In genomic region chr9:130905125-130905901, GRCh38 we compare ENCODE assay signal across 1 cellular context.
TF ChIP-seq lines count a peak whose summit lies in the region.

No MANE protein-coding gene starts in this region.

TF ChIP-seq in K562, 482 proteins besides CTCF, POLR2A, EP300 and RAD21 (continued from another document):
- TF ChIP-seq, protein P1, sequence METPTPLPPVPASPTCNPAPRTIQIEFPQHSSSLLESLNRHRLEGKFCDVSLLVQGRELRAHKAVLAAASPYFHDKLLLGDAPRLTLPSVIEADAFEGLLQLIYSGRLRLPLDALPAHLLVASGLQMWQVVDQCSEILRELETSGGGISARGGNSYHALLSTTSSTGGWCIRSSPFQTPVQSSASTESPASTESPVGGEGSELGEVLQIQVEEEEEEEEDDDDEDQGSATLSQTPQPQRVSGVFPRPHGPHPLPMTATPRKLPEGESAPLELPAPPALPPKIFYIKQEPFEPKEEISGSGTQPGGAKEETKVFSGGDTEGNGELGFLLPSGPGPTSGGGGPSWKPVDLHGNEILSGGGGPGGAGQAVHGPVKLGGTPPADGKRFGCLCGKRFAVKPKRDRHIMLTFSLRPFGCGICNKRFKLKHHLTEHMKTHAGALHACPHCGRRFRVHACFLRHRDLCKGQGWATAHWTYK (CRISPR knock-in tag; IDR thresholded peaks at IDR 0.05), result no peak
- peak in 1 of 2 experiments; percentile 87; a peak in 2 of 4 replicates for TF ChIP-seq RCOR1 (IDR thresholded peaks at IDR 0.05; ENCODE audit: borderline replicate concordance in 1 of 2, low read depth in 2 of 2, low read length in 2 of 2)
- peak in 1 of 2 experiments; percentile 44; a peak in 1 of 4 replicates for TF ChIP-seq SIN3A (IDR thresholded peaks at IDR 0.05; ENCODE audit: borderline replicate concordance in 2 of 2, control insufficient read depth in 1 of 2, low read depth in 2 of 2, low read length in 2 of 2)
- peak; percentile 39; the same call in 1 of the 2 replicates for TF ChIP-seq MYC (IDR thresholded peaks at IDR 0.05; ENCODE audit: low read depth, low read length)
- TF ChIP-seq MYC (CRISPR knock-in tag; IDR thresholded peaks at IDR 0.05; ENCODE audit: borderline replicate concordance, low read depth), result no peak
- TF ChIP-seq GTF2F1 (IDR thresholded peaks at IDR 0.05; ENCODE audit: low read depth, low read length), result peak; percentile 19; the same call in 1 of the 2 replicates
- TF ChIP-seq, protein P2, sequence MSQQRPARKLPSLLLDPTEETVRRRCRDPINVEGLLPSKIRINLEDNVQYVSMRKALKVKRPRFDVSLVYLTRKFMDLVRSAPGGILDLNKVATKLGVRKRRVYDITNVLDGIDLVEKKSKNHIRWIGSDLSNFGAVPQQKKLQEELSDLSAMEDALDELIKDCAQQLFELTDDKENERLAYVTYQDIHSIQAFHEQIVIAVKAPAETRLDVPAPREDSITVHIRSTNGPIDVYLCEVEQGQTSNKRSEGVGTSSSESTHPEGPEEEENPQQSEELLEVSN (IDR thresholded peaks at IDR 0.05; ENCODE audit: borderline replicate concordance in 1 of 2, extremely low read depth in 1 of 2, insufficient read depth in 1 of 2, insufficient read length in 1 of 2, low read depth in 1 of 2, low read length in 1 of 2, poor library complexity in 1 of 2, severe bottlenecking in 1 of 2), result peak in 1 of 2 experiments; percentile 18
- TF ChIP-seq BMI1 (IDR thresholded peaks at IDR 0.05; ENCODE audit: low read length), result 0 out of 2 replicates have a peak, but pooled peaks have one; percentile 13
- peak; percentile 47 for TF ChIP-seq BHLHE40 (IDR thresholded peaks at IDR 0.05; ENCODE audit: low read length)
- no peak for TF ChIP-seq MECOM (CRISPR knock-in tag; IDR thresholded peaks at IDR 0.05)
- TF ChIP-seq CHD2 (IDR thresholded peaks at IDR 0.05; ENCODE audit: low read depth, low read length), result 0 out of 2 replicates have a peak, but pooled peaks have one; percentile 45
- TF ChIP-seq SMAD1 (IDR thresholded peaks at IDR 0.05; ENCODE audit: low read depth, low read length, partially characterized antibody), result peak; percentile 23
- peak in 1 of 2 experiments; percentile 60; a peak in 1 of 4 replicates for TF ChIP-seq TBL1XR1 (IDR thresholded peaks at IDR 0.05; ENCODE audit: low read length in 2 of 2)
- peak; percentile 2 for TF ChIP-seq ZFP36 (IDR thresholded peaks at IDR 0.05; ENCODE audit: low read depth, low read length, partially characterized antibody)
TF ChIP-seq in K562: peak in this region for 14.
